Comparison of ENCODE assay signal across 22 cellular contexts in genomic region chr12:85775071-85775470, GRCh38.
"Had no signal": no experiment of that assay in that cellular context is flagged by ENCODE, and none has a peak within 500 bp of the region (broad histone marks: within the 10 kb centered on the region; RNA-seq: fewer than 3 reads in every experiment).

No MANE protein-coding gene starts in this region.

- DNase-seq: activated CD4-positive, alpha-beta memory T cell treated with anti-CD3 and anti-CD28 coated beads for 36 hours; activated CD4-positive, alpha-beta T cell treated with anti-CD3 and anti-CD28 coated beads, Interleukin-2, amount 10 ng/mL, durations not matched to agents 7 days and 5 days; activated CD4-positive, CD25-positive, alpha-beta regulatory T cell; activated CD8-positive, alpha-beta memory T cell treated with anti-CD3 and anti-CD28 coated beads for 24 hours; activated effector memory CD4-positive, alpha-beta T cell treated with anti-CD3 and anti-CD28 coated beads, Interleukin-2, amount 50 U/mL, for 16 hours; activated naive CD4-positive, alpha-beta T cell treated with Interleukin-2 at 50 U/mL for 16 hours; activated naive CD8-positive, alpha-beta T cell treated with anti-CD3 and anti-CD28 coated beads, Interleukin-2, amount 50 U/mL, for 24 hours; activated T-cell treated with anti-CD3 and anti-CD28 coated beads, Interleukin-2, amount 50 U/mL, for 4 hours; amniotic stem cell; body of pancreas; central memory CD4-positive, alpha-beta T cell; Karpas-422; MM.1S; NCI-H187 treated with DMSO at 0.1 percent for 48 hours; NCI-H345; NCI-H524; NCI-H82; SIG-M5; T-helper 17 cell; T-helper 9 cell had no signal

- ATAC-seq: activated naive CD4-positive, alpha-beta T cell treated with anti-CD3 and anti-CD28 coated beads, Interleukin-2, amount 50 U/mL, for 72 hours; activated naive CD8-positive, alpha-beta T cell treated with anti-CD3 and anti-CD28 coated beads, Interleukin-2, amount 50 U/mL, for 24 hours; activated T-cell treated with anti-CD3 and anti-CD28 coated beads, Interleukin-2, amount 50 U/mL, for 4 hours; body of pancreas; K562; T-helper 17 cell had no signal
